ENCODE assay signal across 15 cellular contexts in the genomic region with DNA sequence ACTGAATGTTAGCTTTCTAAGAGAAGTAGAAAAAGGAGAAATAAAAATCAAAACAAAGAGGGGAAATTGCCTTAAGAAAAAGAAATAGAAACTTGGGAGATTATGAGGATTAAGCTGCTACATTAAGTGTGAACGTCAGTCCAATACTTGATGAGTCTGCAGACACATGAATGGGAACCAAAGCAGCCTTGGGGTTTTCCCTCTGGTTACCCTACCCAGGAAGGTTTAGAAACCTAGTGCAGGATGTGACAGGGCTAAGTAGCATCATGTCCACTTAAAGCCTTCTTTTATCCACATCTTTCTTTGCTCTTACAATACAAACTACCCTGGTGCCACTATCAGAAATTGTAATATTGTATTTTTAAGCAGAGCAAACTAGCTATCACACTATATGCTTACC. TPM values are rescaled to one million over a fixed set of nuclear protein-coding genes. Genes with fewer than 3 reads are reported as not detected.
A peak's percentile ranks its signal among the peaks of the same experiment; 100 is the strongest.
DNase-seq lines count a peak whose midpoint lies in the region; ATAC-seq and TF ChIP-seq lines count a peak whose summit lies in the region.
"Had no signal": no experiment of that assay in that cellular context is flagged by ENCODE, and none has a peak within 500 bp of the region (broad histone marks: within the 10 kb centered on the region; RNA-seq: fewer than 3 reads in every experiment).

No MANE protein-coding gene starts in this region.

- H3K27me3 Mint-ChIP-seq in activated T-cell treated with anti-CD3 and anti-CD28 coated beads, Interleukin-2, amount 50 U/mL, for 72 hours (ENCODE audit: low read depth) = no peaks in the 10 kb centered on the region
- no peaks in the 10 kb centered on the region for H3K27me3 Mint-ChIP-seq in activated T-cell treated with anti-CD3 and anti-CD28 coated beads, Interleukin-2, amount 50 U/mL, for 24 hours
- H3K27me3 Mint-ChIP-seq in stimulated activated memory B cell treated with anti-CD40 and anti-IgM and Interleukin-4, amounts not matched to agents 10 μg/mL and 1 μg/mL and 100 μg/mL, for 72 hours = no peaks in the 10 kb centered on the region
- H3K27me3 Mint-ChIP-seq: type B pancreatic cell had no signal

- intact Hi-C loops in mucosa of descending colon (cut with DNase I, micrococcal nuclease) = no loop called here

- H3K9me3 Mint-ChIP-seq in activated T-cell treated with anti-CD3 and anti-CD28 coated beads, Interleukin-2, amount 50 U/mL, for 72 hours = no peaks in the 10 kb centered on the region
- H3K9me3 Mint-ChIP-seq in activated T-cell treated with anti-CD3 and anti-CD28 coated beads, Interleukin-2, amount 50 U/mL, for 24 hours = no peaks in the 10 kb centered on the region
- H3K9me3 Mint-ChIP-seq in stimulated activated memory B cell treated with anti-CD40 and anti-IgM and Interleukin-4, amounts not matched to agents 10 μg/mL and 1 μg/mL and 100 μg/mL, for 72 hours = no peaks in the 10 kb centered on the region
- H3K9me3 Mint-ChIP-seq: type B pancreatic cell had no signal

- H3K36me3 Mint-ChIP-seq in activated T-cell treated with anti-CD3 and anti-CD28 coated beads, Interleukin-2, amount 50 U/mL, for 72 hours (ENCODE audit: insufficient read depth in 2 of 2) = peaks cover 6 to 10% of the 10 kb centered on the region in 2 donors
- peaks cover 54% of the 10 kb centered on the region for H3K36me3 Mint-ChIP-seq in activated T-cell treated with anti-CD3 and anti-CD28 coated beads, Interleukin-2, amount 50 U/mL, for 24 hours (ENCODE audit: low read depth)
- peaks cover 37% of the 10 kb centered on the region for H3K36me3 Mint-ChIP-seq in stimulated activated memory B cell treated with anti-CD40 and anti-IgM and Interleukin-4, amounts not matched to agents 10 μg/mL and 1 μg/mL and 100 μg/mL, for 72 hours

- no peak overlapping the region for H3K4me3 ChIP-seq in mucosa of descending colon
- H3K4me3 ChIP-seq: A549 had no signal

- H3K9me3 ChIP-seq in mucosa of descending colon = no peaks in the 10 kb centered on the region
- H3K9me3 ChIP-seq: A549 had no signal

- no peak for TF ChIP-seq CTCF in mucosa of descending colon (IDR thresholded peaks at IDR 0.05)

- H3K4me1 Mint-ChIP-seq in activated T-cell treated with anti-CD3 and anti-CD28 coated beads, Interleukin-2, amount 50 U/mL, for 72 hours (ENCODE audit: low read depth) = peaks cover 10% of the 10 kb centered on the region
- H3K4me1 Mint-ChIP-seq in activated T-cell treated with anti-CD3 and anti-CD28 coated beads, Interleukin-2, amount 50 U/mL, for 24 hours (ENCODE audit: low read depth) = peaks cover 12% of the 10 kb centered on the region
- peaks cover 8% of the 10 kb centered on the region for H3K4me1 Mint-ChIP-seq in stimulated activated memory B cell treated with anti-CD40 and anti-IgM and Interleukin-4, amounts not matched to agents 10 μg/mL and 1 μg/mL and 100 μg/mL, for 72 hours

- H3K27ac Mint-ChIP-seq in activated T-cell treated with anti-CD3 and anti-CD28 coated beads, Interleukin-2, amount 50 U/mL, for 72 hours = peak overlapping the region; percentile 64
- H3K27ac Mint-ChIP-seq in activated T-cell treated with anti-CD3 and anti-CD28 coated beads, Interleukin-2, amount 50 U/mL, for 24 hours = no peak overlapping the region
- H3K27ac Mint-ChIP-seq in stimulated activated memory B cell treated with anti-CD40 and anti-IgM and Interleukin-4, amounts not matched to agents 10 μg/mL and 1 μg/mL and 100 μg/mL, for 72 hours = no peak overlapping the region
- H3K27ac Mint-ChIP-seq: type B pancreatic cell had no signal

- H3K4me3 Mint-ChIP-seq in activated T-cell treated with anti-CD3 and anti-CD28 coated beads, Interleukin-2, amount 50 U/mL, for 72 hours = no peak overlapping the region
- no peak overlapping the region for H3K4me3 Mint-ChIP-seq in activated T-cell treated with anti-CD3 and anti-CD28 coated beads, Interleukin-2, amount 50 U/mL, for 24 hours
- no peak overlapping the region for H3K4me3 Mint-ChIP-seq in stimulated activated memory B cell treated with anti-CD40 and anti-IgM and Interleukin-4, amounts not matched to agents 10 μg/mL and 1 μg/mL and 100 μg/mL, for 72 hours
- H3K4me3 Mint-ChIP-seq: type B pancreatic cell had no signal

- no peaks in the 10 kb centered on the region for H3K4me1 ChIP-seq in mucosa of descending colon (ENCODE audit: low read depth)
- H3K4me1 ChIP-seq: A549 had no signal

- no peak for DNase-seq in activated T-cell treated with anti-CD3 and anti-CD28 coated beads, Interleukin-2, amount 50 U/mL, for 72 hours
- DNase-seq in activated T-cell treated with anti-CD3 and anti-CD28 coated beads, Interleukin-2, amount 50 U/mL, for 24 hours = no peak
- DNase-seq in stimulated activated CD4-positive, alpha-beta T cell treated with anti-CD3 and anti-CD28 coated beads, Interleukin-12 subunit alpha, Interleukin-12 subunit beta, amount 100 ng/mL, for 4 hours = no peak
- DNase-seq in Ammon's horn (ENCODE audit: low spot score) = no peak
- no peak for DNase-seq in mucosa of descending colon
- DNase-seq: Calu3, cortex of kidney, mammary epithelial cell, NCI-H1048, NCI-H524 had no signal

- peaks cover 3% of the 10 kb centered on the region for H3K36me3 ChIP-seq in mucosa of descending colon (ENCODE audit: low read depth)

- ATAC-seq in activated T-cell treated with anti-CD3 and anti-CD28 coated beads, Interleukin-2, amount 50 U/mL, for 72 hours (replicated peaks in 1 of 2) = peak in 1 of 2 donors; percentile 42
- ATAC-seq in GM21528 (IDR thresholded peaks at IDR 0.05; ENCODE audit: low FRiP score, unreplicated experiment) (peak; percentile 70), HG03095 (IDR thresholded peaks at IDR 0.05; ENCODE audit: unreplicated experiment) (peak; percentile 87), mucosa of descending colon (no peak)
- ATAC-seq in stimulated activated memory B cell treated with anti-CD40 and anti-IgM and Interleukin-4, amounts not matched to agents 10 μg/mL and 1 μg/mL and 100 μg/mL, for 72 hours = peak; percentile 66
- ATAC-seq: A549 had no signal

RNA-seq across cellular contexts. Expression of gene SLC35F5, which starts 22.3 kb away (rescaled TPM):
- total RNA-seq in activated T-cell treated with anti-CD3 and anti-CD28 coated beads, Interleukin-2, amount 50 U/mL, for 72 hours = 10 to 100 TPM; 29.1 to 29.8 TPM
- total RNA-seq in mucosa of descending colon = 100 to 1,000 TPM in 2 of 3 donors, 10 to 100 TPM in 1; 78.8 to 132 (median 125) TPM
